10 cellular contexts compared by ENCODE assay signal in the genomic region with DNA sequence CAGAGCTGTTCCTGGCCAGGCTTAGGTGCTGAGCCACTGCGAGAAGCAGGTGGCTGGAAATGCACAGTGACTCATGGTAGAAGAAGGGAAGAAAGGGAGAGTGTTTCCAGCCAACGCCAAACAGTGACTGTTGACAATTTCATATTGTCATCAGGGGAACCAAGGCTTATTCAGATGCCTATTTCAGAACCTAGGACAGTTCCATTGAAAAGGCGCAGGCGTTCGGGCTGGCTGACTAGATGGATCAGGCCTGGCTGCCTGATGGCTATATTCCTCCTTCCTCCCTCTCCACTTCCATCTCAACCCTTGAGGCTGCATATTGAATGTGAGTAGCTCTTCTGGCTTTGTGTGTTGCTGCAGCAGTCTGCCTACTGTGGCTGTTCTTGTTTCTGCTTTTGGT.
DNase-seq lines count a peak whose midpoint lies in the region; ATAC-seq and TF ChIP-seq lines count a peak whose summit lies in the region.
"Had no signal": no experiment of that assay in that cellular context is flagged by ENCODE, and none has a peak within 500 bp of the region (broad histone marks: within the 10 kb centered on the region; RNA-seq: fewer than 3 reads in every experiment).

No MANE protein-coding gene starts in this region.

- ATAC-seq in GM18505 (IDR thresholded peaks at IDR 0.05; ENCODE audit: unreplicated experiment): no peak

- TF ChIP-seq CTCF in RWPE1 (conservative IDR thresholded peaks at IDR 0.05; ENCODE audit: low read depth): no peak

- no peak overlapping the region for H3K27ac ChIP-seq in RWPE1
- H3K27ac ChIP-seq: ascending aorta, transverse colon had no signal

- CTCF ChIA-PET in RWPE1 (lab: Yijun Ruan, JAX): no interaction called here

- DNase-seq in NCI-H82 (lab: John Stamatoyannopoulos, UW) (peak; percentile 3), NCI-H82 treated with DMSO at 0.1 percent for 48 hours (lab: John Stamatoyannopoulos, UW; ENCODE audit: unreplicated experiment) (no peak), RWPE1 (ENCODE audit: low spot score) (peak; percentile 2), fibroblast of peridontal ligament (ENCODE audit: extremely low read depth) (peak; percentile 3), superior temporal gyrus (ENCODE audit: extremely low spot score) (peak; percentile 29), T-helper 9 cell (no peak)
- no peak for DNase-seq in stimulated activated naive CD4-positive, alpha-beta T cell (lab: John Stamatoyannopoulos, UW)
- DNase-seq: transverse colon had no signal

- POLR2A ChIA-PET in RWPE1 (lab: Yijun Ruan, JAX; ENCODE audit: low non-redundant PET): no interaction called here

- no peak for TF ChIP-seq POLR2A in GM18505 (IDR thresholded peaks at IDR 0.05; ENCODE audit: borderline replicate concordance, extremely low read depth, insufficient read depth, insufficient read length)

Comparison
In these comparisons a context has a peak if more than half of its experiments do, and no peak if none do; other contexts are left out.
1. DNase-seq: peak in NCI-H82 (single experiment), RWPE1 (single experiment), fibroblast of peridontal ligament (single experiment) and superior temporal gyrus (single experiment); none in NCI-H82 treated with DMSO at 0.1 percent for 48 hours (single experiment), stimulated activated naive CD4-positive, alpha-beta T cell (0 of 6) and T-helper 9 cell (single experiment).